ENCODE assay signal across 8 cellular contexts in genomic region chr1:58883037-58883887, GRCh38.
DNase-seq lines count a peak whose midpoint lies in the region; ATAC-seq and TF ChIP-seq lines count a peak whose summit lies in the region.

No MANE protein-coding gene starts in this region.

- H3K27ac Mint-ChIP-seq in WTC11: no peak overlapping the region
- no peak overlapping the region for H3K27ac Mint-ChIP-seq in osteocyte (ENCODE audit: unreplicated experiment)

- H3K27ac ChIP-seq in heart right ventricle: peak overlapping the region; percentile 24 to 89 (median 74)
- peak overlapping the region; percentile 6 to 79 (median 51) for H3K27ac ChIP-seq in sigmoid colon

- no peaks in the 10 kb centered on the region for H3K9me3 Mint-ChIP-seq in WTC11
- H3K9me3 Mint-ChIP-seq in osteocyte (ENCODE audit: unreplicated experiment): peaks cover 3% of the 10 kb centered on the region

- H3K4me3 ChIP-seq in heart right ventricle (no peak overlapping the region), sigmoid colon (no peak overlapping the region)

- H3K36me3 Mint-ChIP-seq in WTC11: no peaks in the 10 kb centered on the region
- H3K36me3 Mint-ChIP-seq in osteocyte (ENCODE audit: unreplicated experiment): no peaks in the 10 kb centered on the region

- H3K4me1 ChIP-seq in heart right ventricle: peaks cover 13 to 71% (median 54%) of the 10 kb centered on the region in 9 donors
- H3K4me1 ChIP-seq in sigmoid colon: peaks cover 0 to 25% (median 10%) of the 10 kb centered on the region in 4 donors

- DNase-seq in DMS53 treated with DMSO at 0.1 percent for 48 hours (lab: John Stamatoyannopoulos, UW; ENCODE audit: unreplicated experiment) (peak; percentile 92), M059J (ENCODE audit: low read depth) (peak; percentile 98), WTC11 (ENCODE audit: low spot score) (no peak), heart right ventricle (peak; percentile 62 to 76), sigmoid colon (peak; percentile 86), NCI-H748 (lab: John Stamatoyannopoulos, UW; ENCODE audit: unreplicated experiment) (no peak), osteocyte (ENCODE audit: extremely low spot score, unreplicated experiment) (no peak)
- DNase-seq in activated CD4-positive, alpha-beta T cell treated with anti-CD3 and anti-CD28 coated beads, Interleukin-2, amount 50 U/mL, for 48 hours: no peak

- no peaks in the 10 kb centered on the region; the same call in 1 of the 2 replicates for H3K27me3 Mint-ChIP-seq in WTC11 (ENCODE audit: low read depth)
- H3K27me3 Mint-ChIP-seq in osteocyte (ENCODE audit: unreplicated experiment): no peaks in the 10 kb centered on the region

- CTCF ChIA-PET in WTC11 (lab: Charles Lee): no interaction called here

- intact Hi-C loops in heart right ventricle (cut with DNase I): loop anchor here in 2 of 10 donors (5.0 kb wide), 2 partner anchors 66 to 91 kb away; no protein-coding TSS in a partner anchor
- intact Hi-C loops in sigmoid colon (cut with DNase I): no loop called here

- POLR2A ChIA-PET in WTC11 (lab: Charles Lee): no interaction called here

- H3K4me1 Mint-ChIP-seq in WTC11: peaks cover 6% of the 10 kb centered on the region
- H3K4me1 Mint-ChIP-seq in osteocyte (ENCODE audit: unreplicated experiment): peaks cover 21% of the 10 kb centered on the region

- H3K9me3 ChIP-seq in heart right ventricle: no peaks in the 10 kb centered on the region
- H3K9me3 ChIP-seq in sigmoid colon: no peaks in the 10 kb centered on the region

- ATAC-seq in WTC11: peak; percentile 47
- ATAC-seq in heart right ventricle: peak; percentile 49 to 87 (median 73)

- H3K27me3 ChIP-seq in heart right ventricle: no peaks in the 10 kb centered on the region
- no peaks in the 10 kb centered on the region for H3K27me3 ChIP-seq in sigmoid colon

- H3K4me3 Mint-ChIP-seq in WTC11 (no peak overlapping the region), osteocyte (ENCODE audit: unreplicated experiment) (no peak overlapping the region)

- TF ChIP-seq POLR2A in sigmoid colon (IDR thresholded peaks at IDR 0.05): no peak

- H3K36me3 ChIP-seq in heart right ventricle: no peaks in the 10 kb centered on the region
- no peaks in the 10 kb centered on the region for H3K36me3 ChIP-seq in sigmoid colon

- TF ChIP-seq EP300 in sigmoid colon (IDR thresholded peaks at IDR 0.05): peak in 1 of 4 donors; percentile 16

- TF ChIP-seq CTCF in WTC11 (IDR thresholded peaks at IDR 0.05) (no peak), heart right ventricle (IDR thresholded peaks at IDR 0.05) (no peak), sigmoid colon (IDR thresholded peaks at IDR 0.05) (no peak), osteocyte (IDR thresholded peaks at IDR 0.05) (no peak)

- WGBS in heart right ventricle, 2 donors: 48 to 54% methylated on average over 12 of the region's 12 CpGs
- 41 to 53% methylated on average over 12 of the region's 12 CpGs for WGBS in sigmoid colon, 2 donors

TF ChIP-seq in WTC11, 78 proteins besides CTCF, POLR2A, EP300 and RAD21:
- no peak for TF ChIP-seq ZNF396 (CRISPR knock-in tag; IDR thresholded peaks at IDR 0.05; ENCODE audit: borderline replicate concordance)
- no peak for TF ChIP-seq NR2C2 (CRISPR knock-in tag; IDR thresholded peaks at IDR 0.05)
- no peak for TF ChIP-seq IRF1 (CRISPR knock-in tag; IDR thresholded peaks at IDR 0.05)
- no peak for TF ChIP-seq FOXP4 (CRISPR knock-in tag; IDR thresholded peaks at IDR 0.05)
- no peak for TF ChIP-seq CDX4 (CRISPR knock-in tag; IDR thresholded peaks at IDR 0.05; ENCODE audit: borderline replicate concordance)
TF ChIP-seq in WTC11: peak in this region for 0.

Comparison
In these comparisons a context has a peak if more than half of its experiments do, and no peak if none do; other contexts are left out.
1. DNase-seq: peak in DMS53 treated with DMSO at 0.1 percent for 48 hours (single experiment), M059J (single experiment), heart right ventricle (2 of 2) and sigmoid colon (single experiment); none in WTC11 (single experiment), NCI-H748 (single experiment), activated CD4-positive, alpha-beta T cell treated with anti-CD3 and anti-CD28 coated beads, Interleukin-2, amount 50 U/mL, for 48 hours (0 of 2) and osteocyte (single experiment).